Comparison of ENCODE assay signal across 26 cellular contexts in genomic region chr1:79117376-79117775, GRCh38.
DNase-seq lines count a peak whose midpoint lies in the region; ATAC-seq, FAIRE-seq and TF ChIP-seq lines count a peak whose summit lies in the region.
"Had no signal": no experiment of that assay in that cellular context is flagged by ENCODE, and none has a peak within 500 bp of the region (broad histone marks: within the 10 kb centered on the region; RNA-seq: fewer than 3 reads in every experiment).

No MANE protein-coding gene starts in this region.

- no peak for FAIRE-seq in astrocyte (lab: Jason Lieb, UNC)
- FAIRE-seq: GM19239 had no signal

- no peaks in the 10 kb centered on the region for H4K20me1 ChIP-seq in GM23248 (ENCODE audit: insufficient read depth)
- H4K20me1 ChIP-seq in astrocyte (ENCODE audit: insufficient read depth, low read length): no peaks in the 10 kb centered on the region

- TF ChIP-seq CTCF in astrocyte (IDR thresholded peaks at IDR 0.05; ENCODE audit: insufficient read depth, low read depth, low read length): no peak
- TF ChIP-seq CTCF in epithelial cell of esophagus (IDR thresholded peaks at IDR 0.05; ENCODE audit: insufficient read depth, low read depth, low read length, missing control alignments): no peak
- TF ChIP-seq CTCF in fibroblast of villous mesenchyme (IDR thresholded peaks at IDR 0.05; ENCODE audit: insufficient read depth, low read depth, low read length): no peak
- no peak for TF ChIP-seq CTCF in gastrocnemius medialis (IDR thresholded peaks at IDR 0.05 in 4 of 5, conservative IDR thresholded peaks at IDR 0.05 in 1 of 5)

- no peak overlapping the region for H3K27ac Mint-ChIP-seq in astrocyte (ENCODE audit: unreplicated experiment)
- H3K27ac Mint-ChIP-seq in activated naive CD4-positive, alpha-beta T cell treated with anti-CD3 and anti-CD28 coated beads for 36 hours: no peak overlapping the region
- H3K27ac Mint-ChIP-seq in CD4-positive, alpha-beta memory T cell: no peak overlapping the region
- no peak overlapping the region for H3K27ac Mint-ChIP-seq in stimulated activated naive B cell treated with anti-CD40 and anti-IgM and Interleukin-4, amounts not matched to agents 10 μg/mL and 1 μg/mL and 100 μg/mL, for 72 hours
- H3K27ac Mint-ChIP-seq: B cell; CD8-positive, alpha-beta memory T cell; IgD-negative memory B cell had no signal

- H3K4me2 ChIP-seq in GM23248 (ENCODE audit: unreplicated experiment): no peak overlapping the region
- no peak overlapping the region for H3K4me2 ChIP-seq in astrocyte (ENCODE audit: low read length)
- H3K4me2 ChIP-seq: KMS-11 had no signal

- H3K9me3 ChIP-seq in GM23248 (ENCODE audit: low read depth) (no peaks in the 10 kb centered on the region), astrocyte (ENCODE audit: insufficient read depth, low read depth, low read length) (no peaks in the 10 kb centered on the region), gastrocnemius medialis (no peaks in the 10 kb centered on the region)
- no peaks in the 10 kb centered on the region for H3K9me3 ChIP-seq in CD4-positive, alpha-beta memory T cell (ENCODE audit: control insufficient read depth in 1 of 2, low read length in 2 of 2)

- H3K36me3 Mint-ChIP-seq in astrocyte (ENCODE audit: low read depth, unreplicated experiment): no peaks in the 10 kb centered on the region
- H3K36me3 Mint-ChIP-seq in activated naive CD4-positive, alpha-beta T cell treated with anti-CD3 and anti-CD28 coated beads for 36 hours (ENCODE audit: low read depth): no peaks in the 10 kb centered on the region
- no peaks in the 10 kb centered on the region for H3K36me3 Mint-ChIP-seq in CD4-positive, alpha-beta memory T cell
- H3K36me3 Mint-ChIP-seq in stimulated activated naive B cell treated with anti-CD40 and anti-IgM and Interleukin-4, amounts not matched to agents 10 μg/mL and 1 μg/mL and 100 μg/mL, for 72 hours: no peaks in the 10 kb centered on the region
- H3K36me3 Mint-ChIP-seq: CD8-positive, alpha-beta memory T cell; IgD-negative memory B cell had no signal

- CTCF ChIA-PET in activated naive CD4-positive, alpha-beta T cell treated with anti-CD3 and anti-CD28 coated beads for 36 hours (lab: Charles Lee): no interaction called here
- CTCF ChIA-PET in CD4-positive, alpha-beta memory T cell (lab: Charles Lee; ENCODE audit: partially characterized antibody): no interaction called here

- H3K27ac ChIP-seq in GM23248: no peak overlapping the region
- H3K27ac ChIP-seq in astrocyte (ENCODE audit: low read depth, low read length): no peak overlapping the region
- no peak overlapping the region for H3K27ac ChIP-seq in gastrocnemius medialis
- H3K27ac ChIP-seq in CD4-positive, alpha-beta memory T cell (ENCODE audit: low read depth, low read length): no peak overlapping the region
- H3K27ac ChIP-seq: 22Rv1, C4-2B, KMS-11 had no signal

- in situ Hi-C loops in GM23248 (cut with MboI): no loop called here
- in situ Hi-C loops in gastrocnemius medialis (cut with MboI; ENCODE audit: low sequenced_read_pairs in 4 of 4): no loop called here

- H2AFZ ChIP-seq in GM23248: peak overlapping the region; percentile 20; the same call in 1 of the 2 replicates
- H2AFZ ChIP-seq in astrocyte (ENCODE audit: low read depth, low read length): no peak overlapping the region

- intact Hi-C loops in activated naive CD4-positive, alpha-beta T cell treated with anti-CD3 and anti-CD28 coated beads for 36 hours (cut with micrococcal nuclease): no loop called here
- intact Hi-C loops in gastrocnemius medialis (cut with DNase I; ENCODE audit: low total_unique reads): no loop called here
- intact Hi-C loops in CD4-positive, alpha-beta memory T cell (cut with micrococcal nuclease): no loop called here

- no peaks in the 10 kb centered on the region for H3K27me3 Mint-ChIP-seq in astrocyte (ENCODE audit: low read depth, unreplicated experiment)
- no peaks in the 10 kb centered on the region for H3K27me3 Mint-ChIP-seq in activated naive CD4-positive, alpha-beta T cell treated with anti-CD3 and anti-CD28 coated beads for 36 hours (ENCODE audit: low read depth)
- H3K27me3 Mint-ChIP-seq in CD4-positive, alpha-beta memory T cell: no peaks in the 10 kb centered on the region
- H3K27me3 Mint-ChIP-seq in stimulated activated naive B cell treated with anti-CD40 and anti-IgM and Interleukin-4, amounts not matched to agents 10 μg/mL and 1 μg/mL and 100 μg/mL, for 72 hours: no peaks in the 10 kb centered on the region
- H3K27me3 Mint-ChIP-seq: B cell; CD8-positive, alpha-beta memory T cell; IgD-negative memory B cell had no signal

- ATAC-seq in gastrocnemius medialis: no peak
- ATAC-seq in stimulated activated naive B cell treated with anti-CD40 and anti-IgM and Interleukin-4, amounts not matched to agents 10 μg/mL and 1 μg/mL and 100 μg/mL, for 72 hours (replicated peaks): no peak
- ATAC-seq: HCT116, Panc1 had no signal

- no peak for TF ChIP-seq POLR2A in gastrocnemius medialis (IDR thresholded peaks at IDR 0.05)

- H3K9me3 Mint-ChIP-seq in astrocyte (ENCODE audit: unreplicated experiment): peaks cover 2% of the 10 kb centered on the region
- peaks cover 3% of the 10 kb centered on the region for H3K9me3 Mint-ChIP-seq in activated naive CD4-positive, alpha-beta T cell treated with anti-CD3 and anti-CD28 coated beads for 36 hours
- peaks cover 0 to 6% (median 2%) of the 10 kb centered on the region in 8 donors for H3K9me3 Mint-ChIP-seq in CD4-positive, alpha-beta memory T cell
- peaks cover 0 to 3% of the 10 kb centered on the region in 2 donors for H3K9me3 Mint-ChIP-seq in stimulated activated naive B cell treated with anti-CD40 and anti-IgM and Interleukin-4, amounts not matched to agents 10 μg/mL and 1 μg/mL and 100 μg/mL, for 72 hours

- H3K79me2 ChIP-seq in GM23248 (ENCODE audit: insufficient read depth) (no peaks in the 10 kb centered on the region), astrocyte (ENCODE audit: insufficient read depth, low read length) (no peaks in the 10 kb centered on the region)

- H3K9me2 ChIP-seq in GM23248 (ENCODE audit: insufficient read depth): no peaks in the 10 kb centered on the region

- no peaks in the 10 kb centered on the region for H3K36me3 ChIP-seq in GM23248 (ENCODE audit: low read depth)
- H3K36me3 ChIP-seq in astrocyte (ENCODE audit: insufficient read depth, low read length): no peaks in the 10 kb centered on the region
- H3K36me3 ChIP-seq in gastrocnemius medialis: no peaks in the 10 kb centered on the region
- no peaks in the 10 kb centered on the region for H3K36me3 ChIP-seq in CD4-positive, alpha-beta memory T cell (ENCODE audit: insufficient read depth, low read length)

- H3K4me3 ChIP-seq in GM23248 (no peak overlapping the region), astrocyte (ENCODE audit: insufficient read depth, low read depth, low read length) (no peak overlapping the region), epithelial cell of esophagus (ENCODE audit: low read length) (no peak overlapping the region), fibroblast of villous mesenchyme (ENCODE audit: low read depth, low read length) (no peak overlapping the region), gastrocnemius medialis (no peak overlapping the region)
- H3K4me3 ChIP-seq in CD4-positive, alpha-beta memory T cell (ENCODE audit: low read length in 2 of 2): no peak overlapping the region

- H3K27me3 ChIP-seq in GM23248 (replicated peaks; ENCODE audit: insufficient read depth): no peaks in the 10 kb centered on the region
- H3K27me3 ChIP-seq in astrocyte (ENCODE audit: insufficient read depth, low read length): no peaks in the 10 kb centered on the region
- no peaks in the 10 kb centered on the region for H3K27me3 ChIP-seq in gastrocnemius medialis
- no peaks in the 10 kb centered on the region for H3K27me3 ChIP-seq in CD4-positive, alpha-beta memory T cell (ENCODE audit: insufficient read depth, low read length)

- H3K4me1 ChIP-seq in GM23248 (ENCODE audit: insufficient read depth) (no peaks in the 10 kb centered on the region), astrocyte (ENCODE audit: insufficient read depth, low read length) (no peaks in the 10 kb centered on the region), gastrocnemius medialis (no peaks in the 10 kb centered on the region)
- H3K4me1 ChIP-seq in CD4-positive, alpha-beta memory T cell (ENCODE audit: insufficient read depth, low read length): no peaks in the 10 kb centered on the region

- POLR2A ChIA-PET in CD4-positive, alpha-beta memory T cell (lab: Charles Lee; ENCODE audit: partially characterized antibody): no interaction called here

- H3K4me3 Mint-ChIP-seq in astrocyte (ENCODE audit: unreplicated experiment): no peak overlapping the region
- no peak overlapping the region for H3K4me3 Mint-ChIP-seq in activated naive CD4-positive, alpha-beta T cell treated with anti-CD3 and anti-CD28 coated beads for 36 hours
- no peak overlapping the region for H3K4me3 Mint-ChIP-seq in CD4-positive, alpha-beta memory T cell
- H3K4me3 Mint-ChIP-seq in stimulated activated naive B cell treated with anti-CD40 and anti-IgM and Interleukin-4, amounts not matched to agents 10 μg/mL and 1 μg/mL and 100 μg/mL, for 72 hours: no peak overlapping the region
- H3K4me3 Mint-ChIP-seq: B cell; CD8-positive, alpha-beta memory T cell; IgD-negative memory B cell had no signal

- peaks cover 5% of the 10 kb centered on the region for H3K4me1 Mint-ChIP-seq in astrocyte (ENCODE audit: low read depth, unreplicated experiment)
- H3K4me1 Mint-ChIP-seq in activated naive CD4-positive, alpha-beta T cell treated with anti-CD3 and anti-CD28 coated beads for 36 hours (ENCODE audit: low read depth): no peaks in the 10 kb centered on the region
- H3K4me1 Mint-ChIP-seq in CD4-positive, alpha-beta memory T cell: no peaks in the 10 kb centered on the region
- H3K4me1 Mint-ChIP-seq in stimulated activated naive B cell treated with anti-CD40 and anti-IgM and Interleukin-4, amounts not matched to agents 10 μg/mL and 1 μg/mL and 100 μg/mL, for 72 hours: no peaks in the 10 kb centered on the region
- H3K4me1 Mint-ChIP-seq: B cell; CD8-positive, alpha-beta memory T cell; IgD-negative memory B cell had no signal

- 37 to 42% methylated on average over 3 of the region's 3 CpGs for WGBS in GM23248 (ENCODE audit: low coverage in 1 of 2, low lambda C conversion rate in 2 of 2, missing lambda C conversion rate in 2 of 2), 2 experiments

- peak; percentile 24 for DNase-seq in GM23248
- peak; percentile 47 for DNase-seq in astrocyte (ENCODE audit: low read depth)
- DNase-seq in epithelial cell of esophagus (ENCODE audit: low read depth): peak; percentile 24
- peak; percentile 2 for DNase-seq in fibroblast of villous mesenchyme (ENCODE audit: low read depth)
- no peak for DNase-seq in activated naive CD4-positive, alpha-beta T cell treated with anti-CD3 and anti-CD28 coated beads for 36 hours
- no peak for DNase-seq in gastrocnemius medialis
- no peak for DNase-seq in CD4-positive, alpha-beta memory T cell
- no peak for DNase-seq in stimulated activated naive B cell treated with anti-CD40 and anti-IgM and Interleukin-4, amounts not matched to agents 10 μg/mL and 1 μg/mL and 100 μg/mL, for 72 hours
- DNase-seq: CD8-positive, alpha-beta memory T cell; DMS153; DND-41; NCI-H1048; NCI-H1417; NCI-H1694; NCI-H2029 treated with DMSO at 0.1 percent for 48 hours; NCI-H446 treated with DMSO at 0.1 percent for 48 hours; NCI-H526 treated with DMSO at 0.1 percent for 48 hours; SHP77 treated with DMSO at 0.1 percent for 48 hours had no signal

- H3K9ac ChIP-seq in GM23248 (no peak overlapping the region), astrocyte (ENCODE audit: low read length) (no peak overlapping the region)
- H3K9ac ChIP-seq: KMS-11 had no signal

- H3F3A ChIP-seq in GM23248 (ENCODE audit: insufficient read depth): no peaks in the 10 kb centered on the region

Comparison
In these comparisons a context has a peak if more than half of its experiments do, and no peak if none do; other contexts are left out.
1. DNase-seq: peak in GM23248 (single experiment), astrocyte (single experiment), epithelial cell of esophagus (single experiment) and fibroblast of villous mesenchyme (single experiment); none in activated naive CD4-positive, alpha-beta T cell treated with anti-CD3 and anti-CD28 coated beads for 36 hours (single experiment), gastrocnemius medialis (0 of 2), CD4-positive, alpha-beta memory T cell (0 of 5) and stimulated activated naive B cell treated with anti-CD40 and anti-IgM and Interleukin-4, amounts not matched to agents 10 μg/mL and 1 μg/mL and 100 μg/mL, for 72 hours (single experiment).